ENCODE assay signal across 10 cellular contexts in genomic region chr20:364905-365794, GRCh38. TPM values are rescaled to one million over a fixed set of nuclear protein-coding genes. Genes with fewer than 3 reads are reported as not detected.
A peak's percentile ranks its signal among the peaks of the same experiment; 100 is the strongest.
DNase-seq lines count a peak whose midpoint lies in the region; ATAC-seq, FAIRE-seq and TF ChIP-seq lines count a peak whose summit lies in the region.
"Had no signal": no experiment of that assay in that cellular context is flagged by ENCODE, and none has a peak within 500 bp of the region (broad histone marks: within the 10 kb centered on the region; RNA-seq: fewer than 3 reads in every experiment).

No MANE protein-coding gene starts in this region.

- no peak overlapping the region for H3K4me2 ChIP-seq in endothelial cell of umbilical vein (ENCODE audit: insufficient read depth, low read length)

- peak; percentile 75 for FAIRE-seq in endothelial cell of umbilical vein (lab: Jason Lieb, UNC)

- dilution Hi-C loops in endothelial cell of umbilical vein (cut with MboI; ENCODE audit: extremely low pct_ligation_motif_present, low sequenced_read_pairs), result no loop called here

- H3K27me3 ChIP-seq in endothelial cell of umbilical vein (ENCODE audit: control insufficient read depth in 2 of 2, insufficient read depth in 2 of 2, low read length in 2 of 2) (no peaks in the 10 kb centered on the region), thyroid gland (no peaks in the 10 kb centered on the region), lower lobe of right lung (ENCODE audit: low read depth) (no peaks in the 10 kb centered on the region)

- H3K9me3 Mint-ChIP-seq in natural killer cell treated with Interleukin-12 subunit alpha and Interleukin-12 subunit beta and Interleukin-15 and Interleukin-18, amount 100 ng/mL, for 72 hours, result no peaks in the 10 kb centered on the region
- no peaks in the 10 kb centered on the region for H3K9me3 Mint-ChIP-seq in natural killer cell

- H3K4me1 Mint-ChIP-seq in natural killer cell treated with Interleukin-12 subunit alpha and Interleukin-12 subunit beta and Interleukin-15 and Interleukin-18, amount 100 ng/mL, for 72 hours (ENCODE audit: low read depth in 2 of 2), result peaks cover 5 to 15% of the 10 kb centered on the region in 2 donors
- peaks cover 0 to 5% of the 10 kb centered on the region in 2 donors for H3K4me1 Mint-ChIP-seq in natural killer cell

- H4K20me1 ChIP-seq in endothelial cell of umbilical vein (replicated peaks; ENCODE audit: control insufficient read depth, extremely low read depth, insufficient read depth, low read length), result no peaks in the 10 kb centered on the region

- no peaks in the 10 kb centered on the region for H3K36me3 Mint-ChIP-seq in natural killer cell treated with Interleukin-12 subunit alpha and Interleukin-12 subunit beta and Interleukin-15 and Interleukin-18, amount 100 ng/mL, for 72 hours
- no peaks in the 10 kb centered on the region for H3K36me3 Mint-ChIP-seq in natural killer cell

- POLR2A ChIA-PET in endothelial cell of umbilical vein (lab: Charles Lee), result no interaction called here

- H3K27me3 Mint-ChIP-seq in natural killer cell treated with Interleukin-12 subunit alpha and Interleukin-12 subunit beta and Interleukin-15 and Interleukin-18, amount 100 ng/mL, for 72 hours, result peaks cover 0 to 18% of the 10 kb centered on the region in 2 donors
- H3K27me3 Mint-ChIP-seq in natural killer cell (ENCODE audit: low read depth in 2 of 2), result peaks cover 0 to 7% of the 10 kb centered on the region in 2 donors

- H2AFZ ChIP-seq in endothelial cell of umbilical vein (ENCODE audit: low read depth, low read length), result no peak overlapping the region

- TF ChIP-seq CTCF in natural killer cell (IDR thresholded peaks at IDR 0.05) (no peak), endothelial cell of umbilical vein (IDR thresholded peaks at IDR 0.05; ENCODE audit: extremely low read depth in 1 of 2, insufficient read depth in 1 of 2, low read depth in 1 of 2, low read length in 2 of 2) (no peak), thyroid gland (IDR thresholded peaks at IDR 0.05) (no peak), lower lobe of right lung (IDR thresholded peaks at IDR 0.05) (no peak)

- H3K4me3 Mint-ChIP-seq in natural killer cell treated with Interleukin-12 subunit alpha and Interleukin-12 subunit beta and Interleukin-15 and Interleukin-18, amount 100 ng/mL, for 72 hours, result no peak overlapping the region
- no peak overlapping the region for H3K4me3 Mint-ChIP-seq in natural killer cell

- BruUV-seq in endothelial cell of umbilical vein (replicated peaks; lab: Mats Ljungman, UMichigan), result no TSS peak

- intact Hi-C loops in natural killer cell (cut with micrococcal nuclease), result no loop called here
- intact Hi-C loops in endothelial cell of umbilical vein (cut with micrococcal nuclease), result no loop called here
- intact Hi-C loops in thyroid gland (cut with DNase I), result loop anchor here (10.0 kb wide), 1 partner anchor 370 kb away; no protein-coding TSS in a partner anchor
- intact Hi-C loops in lower lobe of right lung (cut with DNase I), result no loop called here

- peak overlapping the region; percentile 13 to 60 for H3K27ac Mint-ChIP-seq in natural killer cell treated with Interleukin-12 subunit alpha and Interleukin-12 subunit beta and Interleukin-15 and Interleukin-18, amount 100 ng/mL, for 72 hours
- H3K27ac Mint-ChIP-seq in natural killer cell, result no peak overlapping the region

- no peak for TF ChIP-seq POLR2A in endothelial cell of umbilical vein (IDR thresholded peaks at IDR 0.05; ENCODE audit: low read depth, low read length)
- TF ChIP-seq POLR2A in thyroid gland (IDR thresholded peaks at IDR 0.05), result no peak

- CTCF ChIA-PET in endothelial cell of umbilical vein (lab: Charles Lee), result interaction anchor here (1.1 kb wide), 1 partner anchor 12 kb away, joined by 3 read pairs; no protein-coding TSS in a partner anchor

- no peaks in the 10 kb centered on the region for H3K79me2 ChIP-seq in endothelial cell of umbilical vein (ENCODE audit: control insufficient read depth, insufficient read depth, low read length)

- no peak overlapping the region for H3K4me3 ChIP-seq in endothelial cell of umbilical vein (replicated peaks in 1 of 3; ENCODE audit: insufficient read depth in 1 of 3, low read depth in 1 of 3, low read length in 3 of 3)
- no peak overlapping the region for H3K4me3 ChIP-seq in thyroid gland (replicated peaks in 1 of 3)
- H3K4me3 ChIP-seq in lower lobe of right lung, result no peak overlapping the region

- ATAC-seq in natural killer cell treated with Interleukin-12 subunit alpha and Interleukin-12 subunit beta and Interleukin-15 and Interleukin-18, amount 100 ng/mL, for 72 hours, result peak in 1 of 2 donors; percentile 21
- ATAC-seq in natural killer cell, result no peak
- no peak for ATAC-seq in lower lobe of right lung

- 88 to 89% methylated on average over 8 to 9 of the region's 9 CpGs for WGBS in thyroid gland, 2 donors

- H3K27ac ChIP-seq in endothelial cell of umbilical vein (ENCODE audit: insufficient read depth, low read depth, low read length), result no peak overlapping the region
- H3K27ac ChIP-seq in thyroid gland, result peak overlapping the region; percentile 30 to 76 (median 76)
- no peak overlapping the region for H3K27ac ChIP-seq in lower lobe of right lung

- no peak for DNase-seq in natural killer cell treated with Interleukin-12 subunit alpha and Interleukin-12 subunit beta and Interleukin-15 and Interleukin-18, amount 100 ng/mL, for 72 hours (ENCODE audit: low spot score)
- DNase-seq in natural killer cell (no peak), RPMI7951 (ENCODE audit: low read depth) (peak; percentile 73), endothelial cell of umbilical vein (ENCODE audit: low read depth, low spot score) (no peak), thyroid gland (peak in 1 of 2 donors; percentile 40), lower lobe of right lung (no peak), NCI-H69 (lab: John Stamatoyannopoulos, UW) (no peak), iPS-NIHi11 (ENCODE audit: low spot score) (no peak)
- DNase-seq: NCI-H187 treated with DMSO at 0.1 percent for 48 hours, Right ventricle myocardium superior had no signal

- H3K9ac ChIP-seq in endothelial cell of umbilical vein (replicated peaks; ENCODE audit: extremely low read depth, insufficient read depth, low read length), result no peak overlapping the region

- no peaks in the 10 kb centered on the region for H3K9me3 ChIP-seq in endothelial cell of umbilical vein (replicated peaks; ENCODE audit: control insufficient read depth, insufficient read depth, low read length)
- H3K9me3 ChIP-seq in thyroid gland, result no peaks in the 10 kb centered on the region
- no peaks in the 10 kb centered on the region for H3K9me3 ChIP-seq in lower lobe of right lung

- H3K36me3 ChIP-seq in endothelial cell of umbilical vein (ENCODE audit: control insufficient read depth in 2 of 2, extremely low read depth in 1 of 2, insufficient read depth in 2 of 2, low read length in 2 of 2), result no peaks in the 10 kb centered on the region
- no peaks in the 10 kb centered on the region for H3K36me3 ChIP-seq in thyroid gland
- no peaks in the 10 kb centered on the region for H3K36me3 ChIP-seq in lower lobe of right lung

- peaks cover 18% of the 10 kb centered on the region for H3K4me1 ChIP-seq in endothelial cell of umbilical vein (ENCODE audit: control insufficient read depth, extremely low read depth, insufficient read depth, low read length)
- peaks cover 15 to 22% of the 10 kb centered on the region in 2 donors for H3K4me1 ChIP-seq in thyroid gland
- H3K4me1 ChIP-seq in lower lobe of right lung, result peaks cover 23% of the 10 kb centered on the region

- H3K9me1 ChIP-seq in endothelial cell of umbilical vein (replicated peaks; ENCODE audit: control insufficient read depth, extremely low read depth, insufficient read depth, low read length), result no peaks in the 10 kb centered on the region

RNA-seq across cellular contexts. Expression of gene TRIB3, which starts 15.4 kb away (rescaled TPM):
- total RNA-seq in natural killer cell treated with Interleukin-12 subunit alpha and Interleukin-12 subunit beta and Interleukin-15 and Interleukin-18, amount 100 ng/mL, for 72 hours, result 10 to 100 TPM; 18.0 to 21.6 TPM
- total RNA-seq in natural killer cell (1 to 10 TPM; 4.0 to 8.9 (median 7.7) TPM), endothelial cell of umbilical vein (32.1 and 35.3 TPM in 2 replicates), thyroid gland (10 to 100 TPM in 2 of 4 donors, 1 to 10 TPM in 2; 6.1 to 16.5 (median 8.1) TPM), lower lobe of right lung (13.9 TPM)
- total RNA-seq in RPMI7951 (2014; rRNA removed; shearing (Covaris generic)), result 50.5 and 57.3 TPM in 2 replicates
- 32.6 and 43.0 TPM in 2 replicates for polyA plus RNA-seq in endothelial cell of umbilical vein
- polyA plus RNA-seq in endothelial cell of umbilical vein (2011; cell fraction: cytosol; rRNA removed), result 23.5 and 28.0 TPM in 2 replicates
- 11.8 and 12.1 TPM in 2 replicates for polyA plus RNA-seq in endothelial cell of umbilical vein (2011; cell fraction: nucleus; rRNA removed)
- polyA plus RNA-seq in endothelial cell of umbilical vein (2012), result 23.3 and 23.5 TPM in 2 replicates
- 20.6 and 22.1 TPM in 2 replicates for polyA minus RNA-seq in endothelial cell of umbilical vein
- 98.2 TPM for polyA minus RNA-seq in endothelial cell of umbilical vein (2011; cell fraction: cytosol; rRNA and poly(A)+ RNA removed)
- 7.5 and 8.9 TPM in 2 replicates for polyA minus RNA-seq in endothelial cell of umbilical vein (2011; cell fraction: nucleus; rRNA and poly(A)+ RNA removed)

RNA-seq across cellular contexts. Expression of gene NRSN2, which starts 18.2 kb away (rescaled TPM):
- 1 to 10 TPM; 3.6 to 5.5 TPM for total RNA-seq in natural killer cell treated with Interleukin-12 subunit alpha and Interleukin-12 subunit beta and Interleukin-15 and Interleukin-18, amount 100 ng/mL, for 72 hours
- total RNA-seq in natural killer cell (1 to 10 TPM; 6.6 to 9.3 (median 8.4) TPM), endothelial cell of umbilical vein (36.7 and 36.9 TPM in 2 replicates), thyroid gland (10 to 100 TPM; 29.8 to 56.7 (median 42.4) TPM), lower lobe of right lung (17.3 TPM)
- 92.3 and 111 TPM in 2 replicates for total RNA-seq in RPMI7951 (2014; rRNA removed; shearing (Covaris generic))
- 64.1 and 79.1 TPM in 2 replicates for polyA plus RNA-seq in endothelial cell of umbilical vein
- polyA plus RNA-seq in endothelial cell of umbilical vein (2011; cell fraction: cytosol; rRNA removed), result 47.5 and 70.4 TPM in 2 replicates
- polyA plus RNA-seq in endothelial cell of umbilical vein (2011; cell fraction: nucleus; rRNA removed), result 26.9 and 27.6 TPM in 2 replicates
- 36.2 and 43.8 TPM in 2 replicates for polyA plus RNA-seq in endothelial cell of umbilical vein (2012)
- 26.9 and 28.1 TPM in 2 replicates for polyA minus RNA-seq in endothelial cell of umbilical vein
- 4.9 TPM for polyA minus RNA-seq in endothelial cell of umbilical vein (2011; cell fraction: cytosol; rRNA and poly(A)+ RNA removed)
- polyA minus RNA-seq in endothelial cell of umbilical vein (2011; cell fraction: nucleus; rRNA and poly(A)+ RNA removed), result 5.1 and 6.7 TPM in 2 replicates

RNA-seq across cellular contexts. Expression of gene SOX12, which starts 39.8 kb away (rescaled TPM):
- 1 to 10 TPM in 1 of 2 donors, under 1 TPM in 1; 0.36 to 1.5 TPM for total RNA-seq in natural killer cell treated with Interleukin-12 subunit alpha and Interleukin-12 subunit beta and Interleukin-15 and Interleukin-18, amount 100 ng/mL, for 72 hours
- total RNA-seq in natural killer cell, result 1 to 10 TPM; 2.3 to 4.6 (median 2.9) TPM
- total RNA-seq in RPMI7951 (2014; rRNA removed; shearing (Covaris generic)), result 3.1 and 6.1 TPM in 2 replicates
- total RNA-seq in endothelial cell of umbilical vein, result 32.2 and 37.7 TPM in 2 replicates
- polyA plus RNA-seq in endothelial cell of umbilical vein, result 5.7 and 6.2 TPM in 2 replicates
- 5.4 and 6.7 TPM in 2 replicates for polyA plus RNA-seq in endothelial cell of umbilical vein (2011; cell fraction: cytosol; rRNA removed)
- 8.9 and 9.2 TPM in 2 replicates for polyA plus RNA-seq in endothelial cell of umbilical vein (2011; cell fraction: nucleus; rRNA removed)
- polyA plus RNA-seq in endothelial cell of umbilical vein (2012), result 16.2 and 21.0 TPM in 2 replicates
- 2.9 and 5.5 TPM in 2 replicates for polyA minus RNA-seq in endothelial cell of umbilical vein
- polyA minus RNA-seq in endothelial cell of umbilical vein (2011; cell fraction: cytosol; rRNA and poly(A)+ RNA removed), result 3.1 TPM
- polyA minus RNA-seq in endothelial cell of umbilical vein (2011; cell fraction: nucleus; rRNA and poly(A)+ RNA removed), result 2.2 and 3.9 TPM in 2 replicates
- total RNA-seq in thyroid gland, result 10 to 100 TPM in 1 of 4 donors, 1 to 10 TPM in 3; 7.1 to 12.9 (median 9.0) TPM
- total RNA-seq in lower lobe of right lung, result 9.8 TPM

RNA-seq across cellular contexts. Expression of gene RBCK1, which starts 42.9 kb away (rescaled TPM):
- 100 to 1,000 TPM; 157 to 159 TPM for total RNA-seq in natural killer cell treated with Interleukin-12 subunit alpha and Interleukin-12 subunit beta and Interleukin-15 and Interleukin-18, amount 100 ng/mL, for 72 hours
- total RNA-seq in natural killer cell (100 to 1,000 TPM; 102 to 131 (median 104) TPM), endothelial cell of umbilical vein (80.4 and 86.0 TPM in 2 replicates), thyroid gland (10 to 100 TPM; 49.2 to 90.2 (median 71.0) TPM), lower lobe of right lung (95.7 TPM)
- 106 and 141 TPM in 2 replicates for total RNA-seq in RPMI7951 (2014; rRNA removed; shearing (Covaris generic))
- 82.7 and 98.3 TPM in 2 replicates for polyA plus RNA-seq in endothelial cell of umbilical vein
- polyA plus RNA-seq in endothelial cell of umbilical vein (2011; cell fraction: cytosol; rRNA removed), result 54.5 and 65.8 TPM in 2 replicates
- polyA plus RNA-seq in endothelial cell of umbilical vein (2011; cell fraction: nucleus; rRNA removed), result 152 and 200 TPM in 2 replicates
- 84.2 and 98.4 TPM in 2 replicates for polyA plus RNA-seq in endothelial cell of umbilical vein (2012)
- polyA minus RNA-seq in endothelial cell of umbilical vein, result 58.1 and 63.6 TPM in 2 replicates
- 30.3 TPM for polyA minus RNA-seq in endothelial cell of umbilical vein (2011; cell fraction: cytosol; rRNA and poly(A)+ RNA removed)
- 44.5 and 45.0 TPM in 2 replicates for polyA minus RNA-seq in endothelial cell of umbilical vein (2011; cell fraction: nucleus; rRNA and poly(A)+ RNA removed)

Comparison
In these comparisons a context has a peak if more than half of its experiments do, and no peak if none do; other contexts are left out.
1. H3K27ac Mint-ChIP-seq: peak in natural killer cell treated with Interleukin-12 subunit alpha and Interleukin-12 subunit beta and Interleukin-15 and Interleukin-18, amount 100 ng/mL, for 72 hours (2 of 2); none in natural killer cell (0 of 2).
2. H3K27ac ChIP-seq: peak in thyroid gland (3 of 3); none in endothelial cell of umbilical vein (single experiment) and lower lobe of right lung (single experiment).